13 cellular contexts compared by ENCODE assay signal in the genomic region with DNA sequence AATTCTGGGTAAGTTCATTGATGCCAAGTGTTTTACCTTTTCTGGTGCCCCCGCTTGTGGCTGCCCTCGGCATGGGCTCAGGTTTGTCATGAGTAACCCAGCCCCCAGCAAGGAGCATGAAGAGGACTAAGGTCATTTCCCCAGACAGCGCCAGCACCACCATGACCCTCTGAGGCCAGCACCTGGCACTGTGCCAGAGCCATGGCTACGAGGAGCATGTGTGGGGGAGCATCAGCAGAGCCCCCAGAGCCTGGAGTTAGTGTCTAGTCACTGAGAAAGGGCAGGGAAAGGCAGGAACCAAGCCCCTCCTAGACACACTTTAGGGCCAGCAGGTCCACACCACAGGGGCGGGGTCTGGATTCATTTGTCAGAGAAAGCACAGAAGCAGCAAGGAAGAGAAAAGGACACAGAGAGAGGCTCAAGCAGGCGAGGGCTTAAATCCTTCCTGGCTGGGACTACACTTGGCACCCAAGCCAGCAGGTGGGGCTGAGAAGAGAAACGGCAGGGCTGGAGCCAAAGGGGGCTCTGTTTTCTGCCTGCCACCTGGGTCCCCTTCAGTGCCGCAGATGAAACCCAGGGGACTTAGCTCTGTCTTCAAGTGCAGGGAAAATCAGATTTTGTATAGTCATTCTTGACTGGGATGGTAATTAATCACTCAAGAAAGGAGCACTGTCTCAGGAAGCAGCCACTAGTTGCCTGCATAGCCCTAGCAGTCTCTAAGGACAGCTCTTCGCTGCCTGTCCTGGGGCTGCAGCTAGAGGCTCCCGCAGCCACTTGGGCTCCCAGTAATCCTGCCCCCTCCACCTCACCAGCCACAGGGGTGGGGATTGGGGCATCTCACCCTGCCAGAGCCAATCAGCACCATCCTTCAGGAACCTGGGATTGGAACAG.
DNase-seq lines count a peak whose midpoint lies in the region; ATAC-seq and TF ChIP-seq lines count a peak whose summit lies in the region.
"Had no signal": no experiment of that assay in that cellular context is flagged by ENCODE, and none has a peak within 500 bp of the region (broad histone marks: within the 10 kb centered on the region; RNA-seq: fewer than 3 reads in every experiment).

No MANE protein-coding gene starts in this region.

- DNase-seq in NCI-H1417 (lab: John Stamatoyannopoulos, UW) = peak; percentile 39 to 73 (median 69)
- no peak for DNase-seq in NCI-H1417 treated with DMSO at 0.1 percent for 48 hours (lab: John Stamatoyannopoulos, UW)
- peak; percentile 78 for DNase-seq in NCI-H1436 (lab: John Stamatoyannopoulos, UW)
- peak; percentile 89 for DNase-seq in WERI-Rb-1
- peak; percentile 91 for DNase-seq in mesendoderm
- no peak for DNase-seq in HEK293T (ENCODE audit: extremely low spot score)
- DNase-seq in ureter (ENCODE audit: low spot score) = no peak
- DNase-seq: activated naive CD4-positive, alpha-beta T cell; body of pancreas; HFFc6 had no signal

- no peaks in the 10 kb centered on the region for H3K79me2 ChIP-seq in mesendoderm (ENCODE audit: control insufficient read depth, insufficient read depth, low read length)

- H4K8ac ChIP-seq in mesendoderm (ENCODE audit: low read depth, low read length) = no peak overlapping the region

- H4K5ac ChIP-seq in mesendoderm (ENCODE audit: low read length) = no peak overlapping the region

- H3K56ac ChIP-seq in mesendoderm (ENCODE audit: low read length) = no peak overlapping the region

- H3K36me3 ChIP-seq in WERI-Rb-1 (no peaks in the 10 kb centered on the region), mesendoderm (ENCODE audit: control insufficient read depth, insufficient read depth, low read length) (no peaks in the 10 kb centered on the region)
- H3K36me3 ChIP-seq: pancreas had no signal

- no peak overlapping the region for H3K9ac ChIP-seq in mesendoderm (ENCODE audit: low read length)

- no peak overlapping the region for H2BK120ac ChIP-seq in mesendoderm (ENCODE audit: low read depth, low read length)

- H3K4me2 ChIP-seq in mesendoderm (ENCODE audit: low read length) = no peak overlapping the region
- H3K4me2 ChIP-seq: A549 had no signal

- ATAC-seq in HG03196 (IDR thresholded peaks at IDR 0.05; ENCODE audit: unreplicated experiment) = no peak
- ATAC-seq: body of pancreas, pancreas had no signal

- no peak overlapping the region for H3K23ac ChIP-seq in mesendoderm (ENCODE audit: low read length)

- POLR2A ChIA-PET in HEK293T (lab: Yijun Ruan, JAX) = no interaction called here

- H3K4me3 ChIP-seq in WERI-Rb-1 (ENCODE audit: low read depth, low read length) = peak overlapping the region; percentile 35
- H3K4me3 ChIP-seq in mesendoderm (ENCODE audit: low read length) = no peak overlapping the region
- H3K4me3 ChIP-seq: A549, body of pancreas, pancreas had no signal

- no peak overlapping the region for H2AK5ac ChIP-seq in mesendoderm (ENCODE audit: low read length)

- H3K18ac ChIP-seq in mesendoderm (ENCODE audit: low read length) = no peak overlapping the region

- H3K27me3 ChIP-seq in WERI-Rb-1 (ENCODE audit: insufficient read depth, low read depth, severe bottlenecking) (no peaks in the 10 kb centered on the region), mesendoderm (ENCODE audit: insufficient read depth, low read length, poor library complexity) (no peaks in the 10 kb centered on the region)

- CTCF ChIA-PET in HEK293T (lab: Yijun Ruan, JAX) = no interaction called here

- no peak overlapping the region for H2BK5ac ChIP-seq in mesendoderm (ENCODE audit: low read length)

- H3K79me1 ChIP-seq in mesendoderm (ENCODE audit: low read length) = no peaks in the 10 kb centered on the region

- WGBS in mesendoderm (ENCODE audit: extremely low coverage, insufficient coverage, low lambda C conversion rate) = no CpG with 5 or more reads among the region's 10 CpGs

- no peaks in the 10 kb centered on the region for H3K9me3 ChIP-seq in WERI-Rb-1 (ENCODE audit: severe bottlenecking)
- H3K9me3 ChIP-seq: A549, body of pancreas, pancreas had no signal

- H3K4ac ChIP-seq in mesendoderm (ENCODE audit: low read depth, low read length) = no peak overlapping the region

- no peaks in the 10 kb centered on the region for H3K4me1 ChIP-seq in mesendoderm (ENCODE audit: control insufficient read depth, low read depth, low read length)
- H3K4me1 ChIP-seq: A549, body of pancreas, pancreas had no signal

- peak overlapping the region; percentile 77 for H3K27ac ChIP-seq in WERI-Rb-1
- H3K27ac ChIP-seq in mesendoderm (ENCODE audit: low read depth, low read length) = no peak overlapping the region
- H3K27ac ChIP-seq: A549, body of pancreas, pancreas had no signal

- TF ChIP-seq CTCF in WERI-Rb-1 (IDR thresholded peaks at IDR 0.05; ENCODE audit: low read depth, low read length) = peak; percentile 54

- no peak overlapping the region for H2BK15ac ChIP-seq in mesendoderm (replicated peaks; ENCODE audit: low read depth)

TF ChIP-seq in HEK293T, 16 proteins besides CTCF, POLR2A, EP300 and RAD21:
- TF ChIP-seq FOXK2 (IDR thresholded peaks at IDR 0.05) (no peak), LEF1 (IDR thresholded peaks at IDR 0.05; ENCODE audit: borderline replicate concordance) (no peak), BHLHE40 (IDR thresholded peaks at IDR 0.05; ENCODE audit: borderline replicate concordance) (no peak), CTBP1 (IDR thresholded peaks at IDR 0.05; ENCODE audit: borderline replicate concordance) (no peak), FOXA1 (IDR thresholded peaks at IDR 0.05) (no peak)
- TF ChIP-seq, protein P1, sequence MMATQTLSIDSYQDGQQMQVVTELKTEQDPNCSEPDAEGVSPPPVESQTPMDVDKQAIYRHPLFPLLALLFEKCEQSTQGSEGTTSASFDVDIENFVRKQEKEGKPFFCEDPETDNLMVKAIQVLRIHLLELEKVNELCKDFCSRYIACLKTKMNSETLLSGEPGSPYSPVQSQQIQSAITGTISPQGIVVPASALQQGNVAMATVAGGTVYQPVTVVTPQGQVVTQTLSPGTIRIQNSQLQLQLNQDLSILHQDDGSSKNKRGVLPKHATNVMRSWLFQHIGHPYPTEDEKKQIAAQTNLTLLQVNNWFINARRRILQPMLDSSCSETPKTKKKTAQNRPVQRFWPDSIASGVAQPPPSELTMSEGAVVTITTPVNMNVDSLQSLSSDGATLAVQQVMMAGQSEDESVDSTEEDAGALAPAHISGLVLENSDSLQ (IDR thresholded peaks at IDR 0.05) = no peak
TF ChIP-seq in HEK293T: peak in this region for 0.

Comparison
In these comparisons a context has a peak if more than half of its experiments do, and no peak if none do; other contexts are left out.
1. DNase-seq: peak in NCI-H1417 (3 of 3), NCI-H1436 (single experiment), WERI-Rb-1 (single experiment) and mesendoderm (single experiment); none in NCI-H1417 treated with DMSO at 0.1 percent for 48 hours (single experiment), HEK293T (single experiment) and ureter (single experiment).